ENCODE assay signal across 18 cellular contexts in the genomic region with DNA sequence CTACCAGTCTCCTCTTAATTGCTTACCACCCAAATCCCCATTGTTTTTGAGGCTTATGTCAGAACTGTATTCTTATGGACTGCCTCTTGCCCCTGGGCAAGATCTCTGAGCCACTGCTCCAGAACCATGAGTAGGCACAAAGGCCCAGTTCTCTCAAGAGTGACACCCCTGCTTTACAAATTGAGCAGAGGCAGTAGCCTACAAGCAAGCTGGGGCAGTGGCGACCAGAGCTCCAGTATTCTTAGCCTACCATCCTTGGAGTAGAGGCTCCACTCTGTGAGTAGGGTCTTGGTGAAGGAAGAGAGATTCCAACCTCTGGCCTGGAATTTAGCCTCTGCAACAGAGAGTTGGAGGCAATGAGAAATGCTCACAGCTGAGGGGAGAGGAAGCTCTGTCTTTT.
"Had no signal": no experiment of that assay in that cellular context is flagged by ENCODE, and none has a peak within 500 bp of the region (broad histone marks: within the 10 kb centered on the region; RNA-seq: fewer than 3 reads in every experiment).

No MANE protein-coding gene starts in this region.

- ATAC-seq: heart right ventricle, left lobe of liver had no signal

- H3K27me3 ChIP-seq: colonic mucosa, heart right ventricle, ovary had no signal

- H3K36me3 ChIP-seq: colonic mucosa, ovary had no signal

- FAIRE-seq: endothelial cell of umbilical vein, urothelium cell line had no signal

- H3K27ac ChIP-seq: colonic mucosa, heart right ventricle, ovary had no signal

- DNase-seq: activated CD4-positive, alpha-beta T cell treated with anti-CD3 and anti-CD28 coated beads, Interleukin-2, amount 50 U/mL, for 4 hours; activated CD4-positive, CD25-positive, alpha-beta regulatory T cell treated with anti-CD3 and anti-CD28 coated beads, Interleukin-2, amount 50 U/mL, for 72 hours; activated gamma-delta T cell treated with Interleukin-2 at 50 U/mL for 16 hours; activated T-cell treated with anti-CD3 and anti-CD28 coated beads, Interleukin-2, amount 50 U/mL, for 48 hours; caudate nucleus; colonic mucosa; foreskin melanocyte; heart right ventricle; islet precursor cell; mammary epithelial cell; ovary; retina; stimulated activated CD4-positive, alpha-beta T cell treated with anti-CD3 and anti-CD28 coated beads, Interleukin-15, amount 100 ng/mL, for 24 hours; stimulated activated CD4-positive, alpha-beta T cell treated with anti-CD3 and anti-CD28 coated beads, Interleukin-4, amount 100 ng/mL, for 24 hours; T-helper 2 cell had no signal

- H3K9me3 ChIP-seq: colonic mucosa, heart right ventricle, ovary had no signal

- H3K4me3 ChIP-seq: colonic mucosa, heart right ventricle, ovary had no signal

- H3K4me1 ChIP-seq: colonic mucosa, heart right ventricle had no signal
